Comparison of ENCODE assay signal across 26 cellular contexts in the genomic region with DNA sequence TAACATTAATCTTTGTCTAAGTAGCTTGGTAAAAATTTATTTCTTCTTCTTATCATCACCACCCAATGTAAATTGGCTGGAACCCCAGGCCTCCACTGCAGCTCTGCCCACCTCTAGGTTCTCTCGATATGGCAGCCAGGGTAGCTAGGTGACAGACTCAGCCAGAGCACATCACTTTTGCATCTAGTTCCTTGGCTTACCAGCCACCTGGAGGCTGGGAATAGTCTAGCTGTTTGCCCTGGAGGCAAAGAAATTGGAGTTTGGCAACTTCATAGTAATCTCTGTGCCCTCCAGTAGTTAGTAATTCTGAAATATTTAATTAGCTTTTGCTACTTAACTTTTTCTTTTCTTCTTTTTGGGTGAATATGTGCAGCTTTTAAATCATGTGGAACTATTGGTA.
"Had no signal": no experiment of that assay in that cellular context is flagged by ENCODE, and none has a peak within 500 bp of the region (broad histone marks: within the 10 kb centered on the region; RNA-seq: fewer than 3 reads in every experiment).

No MANE protein-coding gene starts in this region.

- H3K9me3 Mint-ChIP-seq: activated T-helper 17 cell treated with anti-CD3 and anti-CD28 coated beads, Interleukin-2, amount 50 U/mL, for 72 hours; central memory CD8-positive, alpha-beta T cell; immature natural killer cell; naive thymus-derived CD8-positive, alpha-beta T cell; neural crest cell; T-helper 2 cell treated with Interferon-gamma antibody and Interleukin-4, amounts not matched to agents 5 μg/mL and 100 μg/mL, for 36 hours had no signal

- H3K27ac Mint-ChIP-seq: activated T-helper 17 cell treated with anti-CD3 and anti-CD28 coated beads, Interleukin-2, amount 50 U/mL, for 72 hours; T-helper 2 cell treated with Interferon-gamma antibody and Interleukin-4, amounts not matched to agents 5 μg/mL and 100 μg/mL, for 36 hours had no signal

- ATAC-seq: activated T-helper 17 cell treated with anti-CD3 and anti-CD28 coated beads, Interleukin-2, amount 50 U/mL, for 72 hours; heart left ventricle; left colon; naive thymus-derived CD8-positive, alpha-beta T cell had no signal

- H3K27ac ChIP-seq: colonic mucosa, heart left ventricle, right atrium auricular region, tibial nerve had no signal

- H3K4me3 Mint-ChIP-seq: activated T-helper 17 cell treated with anti-CD3 and anti-CD28 coated beads, Interleukin-2, amount 50 U/mL, for 72 hours; central memory CD8-positive, alpha-beta T cell; immature natural killer cell; naive thymus-derived CD8-positive, alpha-beta T cell; neural crest cell; T-helper 2 cell treated with Interferon-gamma antibody and Interleukin-4, amounts not matched to agents 5 μg/mL and 100 μg/mL, for 36 hours had no signal

- FAIRE-seq: bronchial epithelial cell, kidney had no signal

- H3K4me1 ChIP-seq: colonic mucosa had no signal

- H3K4me3 ChIP-seq: colonic mucosa, heart left ventricle, right atrium auricular region, tibial nerve had no signal

- H3K36me3 ChIP-seq: colonic mucosa had no signal

- H3K27me3 Mint-ChIP-seq: activated T-helper 17 cell treated with anti-CD3 and anti-CD28 coated beads, Interleukin-2, amount 50 U/mL, for 72 hours; central memory CD8-positive, alpha-beta T cell; naive thymus-derived CD8-positive, alpha-beta T cell had no signal

- DNase-seq: activated CD4-positive, alpha-beta T cell treated with anti-CD3 and anti-CD28 coated beads for 4 hours; activated CD4-positive, alpha-beta T cell treated with anti-CD3 and anti-CD28 coated beads, Interleukin-2, amount 50 U/mL, for 4 hours; activated gamma-delta T cell treated with Interleukin-2 at 50 U/mL for 16 hours; activated naive CD4-positive, alpha-beta T cell treated with anti-CD3 and anti-CD28 coated beads, Interleukin-2, amount 50 U/mL, for 16 hours; activated T-cell treated with anti-CD3 and anti-CD28 coated beads for 4 hours; amygdala; colonic mucosa; effector CD8-positive, alpha-beta T cell; heart left ventricle; hypothalamus; immature natural killer cell; kidney; left colon; midbrain; naive thymus-derived CD8-positive, alpha-beta T cell; nucleus accumbens; stimulated activated CD4-positive, alpha-beta T cell treated with anti-CD3 and anti-CD28 coated beads, Interleukin-15, amount 100 ng/mL, for 24 hours; stimulated activated CD4-positive, alpha-beta T cell treated with anti-CD3 and anti-CD28 coated beads, Interleukin-2, amount 100 ng/mL, for 24 hours; stimulated activated naive CD4-positive, alpha-beta T cell treated with Interleukin-2 at 50 U/mL for 16 hours had no signal

- H3K9me3 ChIP-seq: colonic mucosa, heart left ventricle, right atrium auricular region, tibial nerve had no signal

- H3K27me3 ChIP-seq: colonic mucosa, heart left ventricle, right atrium auricular region, tibial nerve had no signal
